2 cellular contexts compared by ENCODE assay signal in genomic region chr9:86598411-86599239, GRCh38.
TF ChIP-seq lines count a peak whose summit lies in the region.

No MANE protein-coding gene starts in this region.

TF ChIP-seq in GM23338, 12 proteins besides CTCF, POLR2A, EP300 and RAD21:
- TF ChIP-seq ZNF114 (CRISPR knock-in tag; IDR thresholded peaks at IDR 0.05) = no peak
- TF ChIP-seq POLR2AphosphoS5 (IDR thresholded peaks at IDR 0.05; ENCODE audit: low read depth) = no peak
- TF ChIP-seq ZNF331 (CRISPR knock-in tag; IDR thresholded peaks at IDR 0.05; ENCODE audit: low read depth) = no peak
- TF ChIP-seq STAT1 (IDR thresholded peaks at IDR 0.05; ENCODE audit: unreplicated experiment) = no peak

TF ChIP-seq in H1, 55 proteins besides CTCF, POLR2A, EP300 and RAD21:
- no peak for TF ChIP-seq RNF2 (IDR thresholded peaks at IDR 0.05; ENCODE audit: borderline replicate concordance, low read depth, low read length, missing control alignments, poor library complexity, severe bottlenecking)
- no peak for TF ChIP-seq GTF2F1 (IDR thresholded peaks at IDR 0.05; ENCODE audit: borderline replicate concordance, low read depth, low read length)
- no peak for TF ChIP-seq CREB1 (IDR thresholded peaks at IDR 0.05)
- TF ChIP-seq SIN3A (conservative IDR thresholded peaks at IDR 0.05 in 1 of 2, IDR thresholded peaks at IDR 0.05 in 1 of 2; ENCODE audit: low read depth in 1 of 2, low read length in 2 of 2) = no peak
- no peak for TF ChIP-seq CTBP2 (IDR thresholded peaks at IDR 0.05; ENCODE audit: borderline replicate concordance, insufficient read depth, insufficient read length, low read length)
- no peak for TF ChIP-seq CEBPB (IDR thresholded peaks at IDR 0.05; ENCODE audit: low read depth, low read length)
- no peak for TF ChIP-seq ATF2 (IDR thresholded peaks at IDR 0.05; ENCODE audit: low read length)
